Comparison of ENCODE assay signal across 25 cellular contexts in the genomic region with DNA sequence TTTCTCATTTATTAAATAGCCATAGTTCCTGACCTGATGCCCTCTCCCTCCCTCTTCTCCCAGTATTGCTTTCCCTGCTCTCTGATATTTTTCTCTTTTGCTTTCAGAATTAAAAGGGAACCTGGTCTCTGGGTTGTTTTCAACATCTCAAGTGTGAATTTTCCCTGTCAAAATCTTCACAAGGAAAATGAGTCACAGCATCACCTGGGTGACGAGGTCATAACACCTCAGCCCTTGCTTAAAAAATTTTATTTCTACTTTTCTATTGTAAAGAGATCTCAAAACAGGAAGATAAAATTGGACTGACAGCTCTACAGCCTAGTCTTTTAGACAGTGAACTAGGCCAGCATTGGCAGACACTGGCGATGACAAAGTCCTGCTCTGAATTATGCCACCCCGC. TPM values are rescaled to one million over a fixed set of nuclear protein-coding genes. Genes with fewer than 3 reads are reported as not detected.
"Had no signal": no experiment of that assay in that cellular context is flagged by ENCODE, and none has a peak within 500 bp of the region (broad histone marks: within the 10 kb centered on the region; RNA-seq: fewer than 3 reads in every experiment).

No MANE protein-coding gene starts in this region.

- H3K27me3 ChIP-seq: esophagus squamous epithelium, gastroesophageal sphincter, right atrium auricular region, sigmoid colon, tibial artery, upper lobe of left lung, uterus had no signal

- H3K9me3 Mint-ChIP-seq: dendritic cell treated with granulocyte-macrophage colony-stimulating factor and Interleukin-4, amounts not matched to agents 40 ng/mL and 50 ng/mL, for 4 days; naive thymus-derived CD4-positive, alpha-beta T cell; nephron progenitor cell had no signal

- H3K27ac ChIP-seq: esophagus squamous epithelium, gastroesophageal sphincter, neutrophil, right atrium auricular region, sigmoid colon, skin epidermis, tibial artery, upper lobe of left lung, uterus had no signal

- FAIRE-seq: kidney had no signal

- H3K4me3 ChIP-seq: esophagus squamous epithelium, gastroesophageal sphincter, right atrium auricular region, sigmoid colon, skin epidermis, tibial artery, upper lobe of left lung, uterus had no signal

- H3K36me3 ChIP-seq: esophagus squamous epithelium, gastroesophageal sphincter, neutrophil, right atrium auricular region, sigmoid colon, tibial artery, upper lobe of left lung, uterus had no signal

- H3K27ac Mint-ChIP-seq: dendritic cell treated with granulocyte-macrophage colony-stimulating factor and Interleukin-4, amounts not matched to agents 40 ng/mL and 50 ng/mL, for 4 days; naive thymus-derived CD4-positive, alpha-beta T cell; nephron progenitor cell had no signal

- H3K36me3 Mint-ChIP-seq: naive thymus-derived CD4-positive, alpha-beta T cell had no signal

- ATAC-seq: gastroesophageal sphincter; left colon; naive thymus-derived CD4-positive, alpha-beta T cell had no signal

- DNase-seq: esophagus squamous epithelium; foreskin fibroblast; glutamatergic neuron; kidney; left colon; mesendoderm; naive thymus-derived CD4-positive, alpha-beta T cell; nephron progenitor cell; sigmoid colon; stimulated activated CD4-positive, alpha-beta T cell treated with anti-CD3 and anti-CD28 coated beads, Interleukin-2, amount 100 ng/mL, for 24 hours; stimulated activated CD4-positive, alpha-beta T cell treated with anti-CD3 and anti-CD28 coated beads, Interleukin-4, amount 100 ng/mL, for 4 hours; stimulated activated naive CD4-positive, alpha-beta T cell treated with Interleukin-2 at 50 U/mL for 16 hours; tibial artery; upper lobe of left lung; uterus had no signal

- H3K9me3 ChIP-seq: esophagus squamous epithelium, gastroesophageal sphincter, neutrophil, right atrium auricular region, sigmoid colon, tibial artery, upper lobe of left lung, uterus had no signal

- H3K4me3 Mint-ChIP-seq: dendritic cell treated with granulocyte-macrophage colony-stimulating factor and Interleukin-4, amounts not matched to agents 40 ng/mL and 50 ng/mL, for 4 days; naive thymus-derived CD4-positive, alpha-beta T cell; nephron progenitor cell had no signal

- H3K4me1 ChIP-seq: uterus had no signal

RNA-seq across cellular contexts. Expression of a gene that starts 40.1 kb away (rescaled TPM):
- total RNA-seq: epithelial cell of proximal tubule; liver; lung microvascular endothelial cell; mononuclear cell; naive thymus-derived CD4-positive, alpha-beta T cell; pulmonary artery endothelial cell had no signal
- polyA plus RNA-seq: naive thymus-derived CD4-positive, alpha-beta T cell had no signal
